24 cellular contexts compared by ENCODE assay signal in the genomic region with DNA sequence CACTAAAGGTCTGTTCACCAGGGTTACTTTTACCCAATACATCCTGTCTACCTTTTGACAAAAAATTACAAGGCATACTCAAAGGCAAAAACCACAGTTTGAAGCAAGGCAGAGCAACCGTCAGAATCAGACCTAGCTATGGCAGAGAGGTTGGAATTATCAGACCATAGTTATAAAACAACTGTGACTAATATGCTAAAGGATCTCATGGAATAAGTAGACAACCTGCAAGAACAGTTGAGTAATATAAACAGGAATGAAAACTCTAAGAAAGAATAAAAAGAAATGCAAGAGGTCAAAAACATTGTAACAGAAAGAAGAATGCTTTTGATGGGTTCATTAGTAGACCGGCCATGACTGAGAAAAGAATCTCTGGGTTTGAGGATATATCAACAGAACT.
DNase-seq lines count a peak whose midpoint lies in the region; ATAC-seq and TF ChIP-seq lines count a peak whose summit lies in the region.
"Had no signal": no experiment of that assay in that cellular context is flagged by ENCODE, and none has a peak within 500 bp of the region (broad histone marks: within the 10 kb centered on the region; RNA-seq: fewer than 3 reads in every experiment).

No MANE protein-coding gene starts in this region.

- ATAC-seq in right lobe of liver (no peak), GM21423 (IDR thresholded peaks at IDR 0.05; ENCODE audit: unreplicated experiment) (no peak), GM21528 (IDR thresholded peaks at IDR 0.05; ENCODE audit: low FRiP score, unreplicated experiment) (no peak)
- ATAC-seq: activated CD4-positive, alpha-beta T cell treated with anti-CD3 and anti-CD28 coated beads for 36 hours; heart right ventricle; left ventricle myocardium superior had no signal

- peaks cover 3% of the 10 kb centered on the region for H3K27me3 Mint-ChIP-seq in osteocyte (ENCODE audit: unreplicated experiment)

- H3K4me1 ChIP-seq in adipocyte (ENCODE audit: control insufficient read depth, insufficient read depth, low read length) (peaks cover 8% of the 10 kb centered on the region), right lobe of liver (no peaks in the 10 kb centered on the region)
- H3K4me1 ChIP-seq: heart right ventricle, sigmoid colon had no signal

- TF ChIP-seq POLR2A in right lobe of liver (IDR thresholded peaks at IDR 0.05) = no peak

- no peaks in the 10 kb centered on the region for H3K36me3 Mint-ChIP-seq in osteocyte (ENCODE audit: unreplicated experiment)
- H3K36me3 Mint-ChIP-seq: activated naive CD8-positive, alpha-beta T cell; brain had no signal

- no peaks in the 10 kb centered on the region for H3K36me3 ChIP-seq in adipocyte (ENCODE audit: control insufficient read depth, insufficient read depth, low read length, severe bottlenecking)
- no peaks in the 10 kb centered on the region for H3K36me3 ChIP-seq in right lobe of liver
- H3K36me3 ChIP-seq: heart right ventricle, sigmoid colon had no signal

- H3K4me3 Mint-ChIP-seq in osteocyte (ENCODE audit: unreplicated experiment) = no peak overlapping the region
- H3K4me3 Mint-ChIP-seq: activated CD4-positive, alpha-beta T cell treated with anti-CD3 and anti-CD28 coated beads for 36 hours; activated naive CD8-positive, alpha-beta T cell; activated T-helper 1 cell treated with anti-CD3 and anti-CD28 coated beads, Interleukin-12 subunit alpha, Interleukin-12 subunit beta, Interleukin-2, Interleukin-4 antibody, amounts not matched to agents 30 ng/mL and 10 ng/mL and 1 ng/mL, durations not matched to agents 14 hours and 24 hours and 36 hours; brain; endodermal cell; nephron progenitor cell had no signal

- intact Hi-C loops in right lobe of liver (cut with DNase I) = no loop called here

- peak overlapping the region; percentile 28 for H3K27ac Mint-ChIP-seq in osteocyte (ENCODE audit: unreplicated experiment)
- H3K27ac Mint-ChIP-seq: activated CD4-positive, alpha-beta T cell treated with anti-CD3 and anti-CD28 coated beads for 36 hours; activated naive CD8-positive, alpha-beta T cell; activated T-helper 1 cell treated with anti-CD3 and anti-CD28 coated beads, Interleukin-12 subunit alpha, Interleukin-12 subunit beta, Interleukin-2, Interleukin-4 antibody, amounts not matched to agents 30 ng/mL and 10 ng/mL and 1 ng/mL, durations not matched to agents 14 hours and 24 hours and 36 hours; brain; endodermal cell; nephron progenitor cell had no signal

- H3K27ac ChIP-seq in right lobe of liver = no peak overlapping the region
- H3K27ac ChIP-seq: heart right ventricle, sigmoid colon had no signal

- H3K27me3 ChIP-seq in adipocyte (replicated peaks; ENCODE audit: control insufficient read depth, insufficient read depth, low read length) = no peaks in the 10 kb centered on the region
- H3K27me3 ChIP-seq in right lobe of liver = no peaks in the 10 kb centered on the region
- H3K27me3 ChIP-seq: sigmoid colon had no signal

- no peaks in the 10 kb centered on the region for H3K9me3 Mint-ChIP-seq in osteocyte (ENCODE audit: unreplicated experiment)
- H3K9me3 Mint-ChIP-seq: activated T-helper 1 cell treated with anti-CD3 and anti-CD28 coated beads, Interleukin-12 subunit alpha, Interleukin-12 subunit beta, Interleukin-2, Interleukin-4 antibody, amounts not matched to agents 30 ng/mL and 10 ng/mL and 1 ng/mL, durations not matched to agents 14 hours and 24 hours and 36 hours; endodermal cell; nephron progenitor cell had no signal

- 82% methylated on average over 2 of the region's 2 CpGs for WGBS in right lobe of liver (ENCODE audit: insufficient coverage, low coverage, low lambda C conversion rate, missing lambda C conversion rate)

- no peak overlapping the region for H3K9ac ChIP-seq in adipocyte (ENCODE audit: low read length)

- H3K9me3 ChIP-seq in adipocyte (ENCODE audit: control insufficient read depth, low read length) = no peaks in the 10 kb centered on the region
- no peaks in the 10 kb centered on the region for H3K9me3 ChIP-seq in right lobe of liver
- H3K9me3 ChIP-seq: heart right ventricle, sigmoid colon had no signal

- peaks cover 24% of the 10 kb centered on the region for H3K4me1 Mint-ChIP-seq in osteocyte (ENCODE audit: unreplicated experiment)
- H3K4me1 Mint-ChIP-seq: activated CD4-positive, alpha-beta T cell treated with anti-CD3 and anti-CD28 coated beads for 36 hours; brain; endodermal cell; nephron progenitor cell had no signal

- DNase-seq in ELR (ENCODE audit: low read depth) (peak; percentile 76), adipocyte (ENCODE audit: low read depth) (peak; percentile 11), fibroblast of mammary gland (ENCODE audit: low read depth) (peak; percentile 30), osteocyte (ENCODE audit: extremely low spot score, unreplicated experiment) (no peak), right lobe of liver (no peak), OCI-M2 (lab: John Stamatoyannopoulos, UW; ENCODE audit: unreplicated experiment) (no peak)
- DNase-seq: activated CD4-positive, alpha-beta T cell treated with anti-CD3 and anti-CD28 coated beads for 36 hours; cortex of kidney; endodermal cell; H7; heart right ventricle; left ventricle myocardium superior; NCI-H187; NCI-H748 treated with DMSO at 0.1 percent for 48 hours; nephron progenitor cell; posterior cingulate gyrus; SHP77; sigmoid colon; stimulated activated CD4-positive, alpha-beta T cell treated with anti-CD3 and anti-CD28 coated beads, Interleukin-1b, Interleukin-23, amount 100 ng/mL, for 48 hours had no signal

- TF ChIP-seq CTCF in fibroblast of mammary gland (conservative IDR thresholded peaks at IDR 0.05; ENCODE audit: control insufficient read depth, insufficient read depth, low read depth, low read length) = no peak
- TF ChIP-seq CTCF in osteocyte (IDR thresholded peaks at IDR 0.05) = no peak
- no peak for TF ChIP-seq CTCF in right lobe of liver (IDR thresholded peaks at IDR 0.05)

- no peak overlapping the region for H3K4me3 ChIP-seq in adipocyte (ENCODE audit: low read length)
- no peak overlapping the region for H3K4me3 ChIP-seq in fibroblast of mammary gland (ENCODE audit: control insufficient read depth, low read depth, low read length)
- no peak overlapping the region for H3K4me3 ChIP-seq in right lobe of liver
- H3K4me3 ChIP-seq: heart right ventricle, sigmoid colon had no signal

Comparison
In these comparisons a context has a peak if more than half of its experiments do, and no peak if none do; other contexts are left out.
1. DNase-seq: peak in ELR (single experiment), adipocyte (single experiment) and fibroblast of mammary gland (single experiment); none in osteocyte (single experiment), right lobe of liver (0 of 3) and OCI-M2 (single experiment).